In genomic region chr10:102437515-102437914, GRCh38 we compare ENCODE assay signal across 19 cellular contexts. TPM values are rescaled to one million over a fixed set of nuclear protein-coding genes. Genes with fewer than 3 reads are reported as not detected.
A peak's percentile ranks its signal among the peaks of the same experiment; 100 is the strongest.
DNase-seq lines count a peak whose midpoint lies in the region; ATAC-seq and TF ChIP-seq lines count a peak whose summit lies in the region.
"Had no signal": no experiment of that assay in that cellular context is flagged by ENCODE, and none has a peak within 500 bp of the region (broad histone marks: within the 10 kb centered on the region; RNA-seq: fewer than 3 reads in every experiment).

No MANE protein-coding gene starts in this region.

- no peaks in the 10 kb centered on the region for H3K27me3 ChIP-seq in CD4-positive, CD25-positive, alpha-beta regulatory T cell (ENCODE audit: control insufficient read depth, insufficient read depth, low read length)
- H3K27me3 ChIP-seq in GM23248 (replicated peaks; ENCODE audit: insufficient read depth) (no peaks in the 10 kb centered on the region), mammary epithelial cell (ENCODE audit: insufficient read depth, low read length) (no peaks in the 10 kb centered on the region), GM23338 (ENCODE audit: insufficient read depth) (peaks cover 56% of the 10 kb centered on the region)
- H3K27me3 ChIP-seq: colonic mucosa had no signal

- H3K4me2 ChIP-seq in GM23248 (ENCODE audit: unreplicated experiment) (no peak overlapping the region), mammary epithelial cell (ENCODE audit: insufficient read depth, low read depth, low read length) (no peak overlapping the region), GM23338 (no peak overlapping the region)

- no peak overlapping the region for H3K4me3 ChIP-seq in CD4-positive, CD25-positive, alpha-beta regulatory T cell (ENCODE audit: low read depth, low read length)
- H3K4me3 ChIP-seq in GM23248 (0 out of 2 replicates have a peak overlapping the region, but pooled peaks have one; percentile 22), epithelial cell of proximal tubule (ENCODE audit: low read depth, low read length) (peak overlapping the region; percentile 28), mammary epithelial cell (replicated peaks in 1 of 3; ENCODE audit: insufficient read depth in 1 of 3, low read depth in 2 of 3, low read length in 3 of 3) (no peak overlapping the region), GM23338 (no peak overlapping the region)
- H3K4me3 ChIP-seq: colonic mucosa, left ventricle myocardium inferior, psoas muscle, spleen had no signal

- H3K9me2 ChIP-seq in GM23248 (ENCODE audit: insufficient read depth) (no peaks in the 10 kb centered on the region), GM23338 (ENCODE audit: insufficient read depth) (no peaks in the 10 kb centered on the region)

- peaks cover 4 to 56% (median 35%) of the 10 kb centered on the region in 4 donors for H3K4me1 Mint-ChIP-seq in CD4-positive, CD25-positive, alpha-beta regulatory T cell
- peaks cover 21% of the 10 kb centered on the region for H3K4me1 Mint-ChIP-seq in GM23338

- peak overlapping the region in 2 of 3 donors; percentile 40 to 71 for H3K27ac Mint-ChIP-seq in CD4-positive, CD25-positive, alpha-beta regulatory T cell
- H3K27ac Mint-ChIP-seq in GM23338 = no peak overlapping the region
- H3K27ac Mint-ChIP-seq: stimulated activated memory B cell treated with anti-CD40 and anti-IgM and Interleukin-4, amounts not matched to agents 10 μg/mL and 1 μg/mL and 100 μg/mL, for 72 hours; type B pancreatic cell had no signal

- ATAC-seq in CD4-positive, CD25-positive, alpha-beta regulatory T cell (ENCODE audit: low read depth in 2 of 2) = no peak
- ATAC-seq in GM23338 = no peak
- ATAC-seq: activated CD4-positive, CD25-positive, alpha-beta regulatory T cell treated with anti-CD3 and anti-CD28 coated beads, Interleukin-2, amount 50 U/mL, for 24 hours; psoas muscle; stimulated activated memory B cell treated with anti-CD40 and anti-IgM and Interleukin-4, amounts not matched to agents 10 μg/mL and 1 μg/mL and 100 μg/mL, for 72 hours had no signal

- H3K36me3 ChIP-seq in CD4-positive, CD25-positive, alpha-beta regulatory T cell (ENCODE audit: control insufficient read depth, insufficient read depth, low read length) = no peaks in the 10 kb centered on the region
- H3K36me3 ChIP-seq in GM23248 (ENCODE audit: low read depth) (no peaks in the 10 kb centered on the region), mammary epithelial cell (ENCODE audit: insufficient read depth, low read length) (no peaks in the 10 kb centered on the region), GM23338 (ENCODE audit: insufficient read depth) (no peaks in the 10 kb centered on the region)
- H3K36me3 ChIP-seq: colonic mucosa, left ventricle myocardium inferior, spleen had no signal

- peaks cover 49% of the 10 kb centered on the region for H3K4me1 ChIP-seq in CD4-positive, CD25-positive, alpha-beta regulatory T cell (ENCODE audit: control insufficient read depth, insufficient read depth, low read length, poor library complexity, severe bottlenecking)
- H3K4me1 ChIP-seq in GM23248 (ENCODE audit: insufficient read depth) = peaks cover 15% of the 10 kb centered on the region
- no peaks in the 10 kb centered on the region for H3K4me1 ChIP-seq in mammary epithelial cell (ENCODE audit: insufficient read depth, low read length)
- peaks cover 16% of the 10 kb centered on the region; the same call in 1 of the 2 replicates for H3K4me1 ChIP-seq in GM23338 (ENCODE audit: insufficient read depth)
- H3K4me1 ChIP-seq: colonic mucosa, psoas muscle had no signal

- H3K79me2 ChIP-seq in GM23248 (ENCODE audit: insufficient read depth) (peaks cover 8% of the 10 kb centered on the region; the same call in 1 of the 2 replicates), mammary epithelial cell (ENCODE audit: insufficient read depth, low read length) (no peaks in the 10 kb centered on the region), GM23338 (replicated peaks; ENCODE audit: insufficient read depth) (no peaks in the 10 kb centered on the region)

- H3K9ac ChIP-seq in GM23248 = no peak overlapping the region
- no peak overlapping the region for H3K9ac ChIP-seq in mammary epithelial cell (ENCODE audit: insufficient read depth, low read length)

- H3F3A ChIP-seq in GM23248 (ENCODE audit: insufficient read depth) (no peaks in the 10 kb centered on the region; the same call in 1 of the 2 replicates), GM23338 (replicated peaks; ENCODE audit: low read depth) (no peaks in the 10 kb centered on the region)

- CTCF ChIA-PET in RWPE1 (lab: Yijun Ruan, JAX) = no interaction called here
- CTCF ChIA-PET in mammary epithelial cell (lab: Charles Lee; ENCODE audit: low non-redundant PET) = no interaction called here

- no peak overlapping the region for H3K27ac ChIP-seq in CD4-positive, CD25-positive, alpha-beta regulatory T cell (ENCODE audit: insufficient read depth, low read length, poor library complexity, severe bottlenecking)
- H3K27ac ChIP-seq in GM23248 = no peak overlapping the region
- no peak overlapping the region for H3K27ac ChIP-seq in RWPE1
- H3K27ac ChIP-seq in mammary epithelial cell (ENCODE audit: insufficient read depth, low read depth, low read length) = no peak overlapping the region
- H3K27ac ChIP-seq in GM23338 (ENCODE audit: low read depth) = no peak overlapping the region
- H3K27ac ChIP-seq: colonic mucosa, epithelial cell of prostate, left ventricle myocardium inferior, psoas muscle, spleen had no signal

- no peaks in the 10 kb centered on the region for H3K9me3 ChIP-seq in CD4-positive, CD25-positive, alpha-beta regulatory T cell (ENCODE audit: control insufficient read depth in 2 of 2, low read length in 2 of 2)
- no peaks in the 10 kb centered on the region for H3K9me3 ChIP-seq in GM23248 (ENCODE audit: low read depth)
- no peaks in the 10 kb centered on the region for H3K9me3 ChIP-seq in mammary epithelial cell (replicated peaks; ENCODE audit: insufficient read depth, low read length)
- H3K9me3 ChIP-seq: colonic mucosa, left ventricle myocardium inferior, psoas muscle, spleen had no signal

- H3K27me3 Mint-ChIP-seq in CD4-positive, CD25-positive, alpha-beta regulatory T cell = peaks cover 5% of the 10 kb centered on the region
- H3K27me3 Mint-ChIP-seq in GM23338 (ENCODE audit: insufficient read depth, low read depth, poor library complexity) = peaks cover 47% of the 10 kb centered on the region
- H3K27me3 Mint-ChIP-seq: stimulated activated memory B cell treated with anti-CD40 and anti-IgM and Interleukin-4, amounts not matched to agents 10 μg/mL and 1 μg/mL and 100 μg/mL, for 72 hours had no signal

- in situ Hi-C loops in GM23248 (cut with MboI) = no loop called here
- in situ Hi-C loops in mammary epithelial cell (cut with MboI; ENCODE audit: low sequenced_read_pairs in 2 of 2) = no loop called here

- H4K20me1 ChIP-seq in GM23248 (ENCODE audit: insufficient read depth) (no peaks in the 10 kb centered on the region), mammary epithelial cell (ENCODE audit: insufficient read depth, low read length) (no peaks in the 10 kb centered on the region), GM23338 (replicated peaks; ENCODE audit: insufficient read depth) (no peaks in the 10 kb centered on the region; the same call in 1 of the 2 replicates)

- POLR2A ChIA-PET in RWPE1 (lab: Yijun Ruan, JAX; ENCODE audit: low non-redundant PET) = interaction anchor here (0.7 kb wide), 1 partner anchor 124 kb away, joined by 7 read pairs; no protein-coding TSS in a partner anchor

- intact Hi-C loops in mammary epithelial cell (cut with micrococcal nuclease) = no loop called here

- no peak for DNase-seq in CD4-positive, CD25-positive, alpha-beta regulatory T cell
- DNase-seq in GM23248 (no peak), epithelial cell of proximal tubule (ENCODE audit: low read depth) (no peak), RWPE1 (ENCODE audit: low spot score) (no peak), mammary epithelial cell (no peak), GM23338 (ENCODE audit: low spot score) (no peak)
- DNase-seq: colonic mucosa, DMS153, left ventricle myocardium inferior, MV-4-11, NCI-H1930, NCI-H446 treated with DMSO at 0.1 percent for 48 hours, SHP77, spleen had no signal

- 89 to 93% methylated on average over 3 of the region's 3 CpGs for WGBS in GM23248 (ENCODE audit: low coverage in 1 of 2, low lambda C conversion rate in 2 of 2, missing lambda C conversion rate in 2 of 2), 2 experiments
- WGBS in mammary epithelial cell (ENCODE audit: low coverage, missing lambda C conversion rate) = 95% methylated on average over 3 of the region's 3 CpGs

- dilution Hi-C loops in mammary epithelial cell (cut with HindIII; ENCODE audit: low sequenced_read_pairs) = no loop called here

- peak overlapping the region; percentile 61 to 99 (median 78) for H3K4me3 Mint-ChIP-seq in CD4-positive, CD25-positive, alpha-beta regulatory T cell
- H3K4me3 Mint-ChIP-seq in GM23338 = no peak overlapping the region
- H3K4me3 Mint-ChIP-seq: stimulated activated memory B cell treated with anti-CD40 and anti-IgM and Interleukin-4, amounts not matched to agents 10 μg/mL and 1 μg/mL and 100 μg/mL, for 72 hours; type B pancreatic cell had no signal

- TF ChIP-seq CTCF in epithelial cell of proximal tubule (conservative IDR thresholded peaks at IDR 0.05; ENCODE audit: low read depth, low read length) (no peak), RWPE1 (conservative IDR thresholded peaks at IDR 0.05; ENCODE audit: low read depth) (no peak), mammary epithelial cell (conservative IDR thresholded peaks at IDR 0.05 in 1 of 2, IDR thresholded peaks at IDR 0.05 in 1 of 2; ENCODE audit: extremely low read depth in 1 of 2, insufficient read depth in 1 of 2, low read depth in 1 of 2, low read length in 2 of 2) (no peak), GM23338 (conservative IDR thresholded peaks at IDR 0.05; ENCODE audit: low read depth in 2 of 2) (no peak)

- BruUV-seq in mammary epithelial cell (replicated peaks; lab: Mats Ljungman, UMichigan) = no TSS peak

- H3K9me3 Mint-ChIP-seq in CD4-positive, CD25-positive, alpha-beta regulatory T cell = peaks cover 0 to 2% (median 0%) of the 10 kb centered on the region in 7 donors
- H3K9me3 Mint-ChIP-seq in GM23338 = no peaks in the 10 kb centered on the region
- H3K9me3 Mint-ChIP-seq: stimulated activated memory B cell treated with anti-CD40 and anti-IgM and Interleukin-4, amounts not matched to agents 10 μg/mL and 1 μg/mL and 100 μg/mL, for 72 hours; type B pancreatic cell had no signal

- H2AFZ ChIP-seq in GM23248 (no peak overlapping the region), mammary epithelial cell (ENCODE audit: low read depth, low read length) (no peak overlapping the region), GM23338 (no peak overlapping the region)

- no peaks in the 10 kb centered on the region for H3K36me3 Mint-ChIP-seq in CD4-positive, CD25-positive, alpha-beta regulatory T cell
- H3K36me3 Mint-ChIP-seq in GM23338 (ENCODE audit: low read depth) = no peaks in the 10 kb centered on the region; the same call in 2 of the 3 replicates
- H3K36me3 Mint-ChIP-seq: stimulated activated memory B cell treated with anti-CD40 and anti-IgM and Interleukin-4, amounts not matched to agents 10 μg/mL and 1 μg/mL and 100 μg/mL, for 72 hours; type B pancreatic cell had no signal

RNA-seq across cellular contexts. Expression of gene CUEDC2, which starts 5.1 kb away (rescaled TPM):
- 29.4 TPM for total RNA-seq in CD4-positive, CD25-positive, alpha-beta regulatory T cell
- 10 to 100 TPM; 50.8 to 60.6 (median 52.0) TPM for polyA plus RNA-seq in CD4-positive, CD25-positive, alpha-beta regulatory T cell
- total RNA-seq in GM23248 (2014; rRNA removed; shearing (Covaris generic)) = 54.1 and 58.8 TPM in 2 replicates
- 85.9 and 87.6 TPM in 2 replicates for polyA plus RNA-seq in GM23248 (2016; fragmentation: Nextera tagmentation; extraction: Ambion mirVana)
- 77.8 and 98.5 TPM in 2 replicates for total RNA-seq in epithelial cell of proximal tubule
- total RNA-seq in mammary epithelial cell = 10 to 100 TPM; 32.0 to 49.5 TPM
- polyA plus RNA-seq in mammary epithelial cell = 68.1 TPM
- 14.6 TPM for polyA minus RNA-seq in mammary epithelial cell
- 37.0 and 39.2 TPM in 2 replicates for total RNA-seq in GM23338 (2014; rRNA removed; shearing (Covaris generic))
- 37.3 and 47.3 TPM in 2 replicates for polyA plus RNA-seq in GM23338 (2016; fragmentation: Nextera tagmentation; extraction: Ambion mirVana)

RNA-seq across cellular contexts. Expression of gene C10orf95, which starts 13.8 kb away (rescaled TPM):
- total RNA-seq in CD4-positive, CD25-positive, alpha-beta regulatory T cell = 0.35 TPM
- 1 to 10 TPM in 1 of 4 donors, under 1 TPM in 3; 0.40 to 1.1 (median 0.55) TPM for polyA plus RNA-seq in CD4-positive, CD25-positive, alpha-beta regulatory T cell
- total RNA-seq in GM23248 (2014; rRNA removed; shearing (Covaris generic)) = not detected in 2 replicates
- not detected in 2 replicates for polyA plus RNA-seq in GM23248 (2016; fragmentation: Nextera tagmentation; extraction: Ambion mirVana)
- 2.2 and 10.3 TPM in 2 replicates for total RNA-seq in epithelial cell of proximal tubule
- total RNA-seq in mammary epithelial cell = 1 to 10 TPM; 1.5 to 2.0 TPM
- 1.2 TPM for polyA plus RNA-seq in mammary epithelial cell
- not detected for polyA minus RNA-seq in mammary epithelial cell
- 0.69 TPM in 1 of 2 replicates, not detected in the other for total RNA-seq in GM23338 (2014; rRNA removed; shearing (Covaris generic))
- polyA plus RNA-seq in GM23338 (2016; fragmentation: Nextera tagmentation; extraction: Ambion mirVana) = 1.1 and 1.5 TPM in 2 replicates
- total RNA-seq: left ventricle myocardium inferior, psoas muscle had no signal

RNA-seq across cellular contexts. Expression of gene FBXL15, which starts 16.9 kb away (rescaled TPM):
- 12.8 TPM for total RNA-seq in CD4-positive, CD25-positive, alpha-beta regulatory T cell
- 10 to 100 TPM; 25.2 to 40.1 (median 32.1) TPM for polyA plus RNA-seq in CD4-positive, CD25-positive, alpha-beta regulatory T cell
- total RNA-seq in GM23248 (2014; rRNA removed; shearing (Covaris generic)) = 23.1 and 23.6 TPM in 2 replicates
- polyA plus RNA-seq in GM23248 (2016; fragmentation: Nextera tagmentation; extraction: Ambion mirVana) (17.7 and 19.8 TPM in 2 replicates), mammary epithelial cell (6.5 TPM), GM23338 (2016; fragmentation: Nextera tagmentation; extraction: Ambion mirVana) (18.4 and 18.5 TPM in 2 replicates)
- total RNA-seq in epithelial cell of proximal tubule (23.8 and 34.6 TPM in 2 replicates), mammary epithelial cell (1 to 10 TPM; 5.0 to 7.0 TPM)
- 0.41 TPM for polyA minus RNA-seq in mammary epithelial cell
- 29.7 and 36.1 TPM in 2 replicates for total RNA-seq in GM23338 (2014; rRNA removed; shearing (Covaris generic))

RNA-seq across cellular contexts. Expression of gene PSD, which starts 18.9 kb away (rescaled TPM):
- total RNA-seq in CD4-positive, CD25-positive, alpha-beta regulatory T cell = 2.9 TPM
- 1 to 10 TPM; 1.4 to 2.6 (median 1.9) TPM for polyA plus RNA-seq in CD4-positive, CD25-positive, alpha-beta regulatory T cell
- 1.0 and 11.3 TPM in 2 replicates for total RNA-seq in GM23248 (2014; rRNA removed; shearing (Covaris generic))
- polyA plus RNA-seq in GM23248 (2016; fragmentation: Nextera tagmentation; extraction: Ambion mirVana) (0.95 and 1.8 TPM in 2 replicates), mammary epithelial cell (0.16 TPM), GM23338 (2016; fragmentation: Nextera tagmentation; extraction: Ambion mirVana) (1.9 and 2.7 TPM in 2 replicates)
- total RNA-seq in epithelial cell of proximal tubule (0.43 and 0.52 TPM in 2 replicates), mammary epithelial cell (under 1 TPM; 0.50 to 0.82 TPM)
- polyA minus RNA-seq in mammary epithelial cell = not detected
- total RNA-seq in GM23338 (2014; rRNA removed; shearing (Covaris generic)) = 4.0 and 6.8 TPM in 2 replicates

RNA-seq across cellular contexts. Expression of gene NFKB2, which starts 42.0 kb away (rescaled TPM):
- total RNA-seq in CD4-positive, CD25-positive, alpha-beta regulatory T cell = 385 TPM
- 1 to 10 TPM; 6.3 to 8.2 (median 6.7) TPM for polyA plus RNA-seq in CD4-positive, CD25-positive, alpha-beta regulatory T cell
- 21.5 and 34.7 TPM in 2 replicates for total RNA-seq in GM23248 (2014; rRNA removed; shearing (Covaris generic))
- polyA plus RNA-seq in GM23248 (2016; fragmentation: Nextera tagmentation; extraction: Ambion mirVana) (5.7 and 6.7 TPM in 2 replicates), mammary epithelial cell (16.8 TPM), GM23338 (2016; fragmentation: Nextera tagmentation; extraction: Ambion mirVana) (6.8 and 8.1 TPM in 2 replicates)
- total RNA-seq in epithelial cell of proximal tubule (73.9 and 84.9 TPM in 2 replicates), mammary epithelial cell (10 to 100 TPM; 12.3 to 73.5 TPM)
- polyA minus RNA-seq in mammary epithelial cell = 10.5 TPM
- 19.0 and 29.4 TPM in 2 replicates for total RNA-seq in GM23338 (2014; rRNA removed; shearing (Covaris generic))

Comparison
In these comparisons a context has a peak if more than half of its experiments do, and no peak if none do; other contexts are left out.
1. H3K4me3 ChIP-seq: peak in GM23248 (single experiment) and epithelial cell of proximal tubule (single experiment); none in CD4-positive, CD25-positive, alpha-beta regulatory T cell (single experiment), mammary epithelial cell (0 of 3) and GM23338 (single experiment).